ENCODE assay signal across 7 cellular contexts in genomic region chr12:8218711-8219382, GRCh38. TPM values are rescaled to one million over a fixed set of nuclear protein-coding genes. Genes with fewer than 3 reads are reported as not detected.
"Had no signal": no experiment of that assay in that cellular context is flagged by ENCODE, and none has a peak within 500 bp of the region (broad histone marks: within the 10 kb centered on the region; RNA-seq: fewer than 3 reads in every experiment).

No MANE protein-coding gene starts in this region.

RNA-seq across cellular contexts. Expression of gene FAM90A1, which starts 8.6 kb away (rescaled TPM):
- total RNA-seq: endothelial cell of umbilical vein; hepatocyte; left lobe of liver; mammary epithelial cell; naive thymus-derived CD8-positive, alpha-beta T cell; temporal lobe had no signal
- polyA plus RNA-seq: hepatocyte, mammary epithelial cell, neural cell had no signal
